In genomic region chrX:107672955-107673378, GRCh38 we compare ENCODE assay signal across 8 cellular contexts. TPM values are rescaled to one million over a fixed set of nuclear protein-coding genes. Genes with fewer than 3 reads are reported as not detected.
DNase-seq lines count a peak whose midpoint lies in the region; ATAC-seq and TF ChIP-seq lines count a peak whose summit lies in the region.

No MANE protein-coding gene starts in this region.

- ATAC-seq in HG03139 (IDR thresholded peaks at IDR 0.05; ENCODE audit: unreplicated experiment) (peak; percentile 31), natural killer cell (peak; percentile 60 to 77 (median 67)), HG02571 (IDR thresholded peaks at IDR 0.05; ENCODE audit: unreplicated experiment) (no peak)

- peak overlapping the region; percentile 90 to 99 for H3K27ac ChIP-seq in esophagus (ENCODE audit: low read depth in 2 of 2, low read length in 1 of 2)
- H3K27ac ChIP-seq in subcutaneous abdominal adipose tissue (ENCODE audit: low read depth, low read length), result peak overlapping the region; percentile 64

- H3K4me1 ChIP-seq in esophagus (ENCODE audit: control insufficient read depth in 2 of 2, insufficient read depth in 2 of 2, low read length in 1 of 2) (peaks cover 3 to 4% of the 10 kb centered on the region in 2 donors), subcutaneous abdominal adipose tissue (ENCODE audit: control insufficient read depth in 5 of 5, insufficient read depth in 5 of 5, low read length in 5 of 5) (peaks cover 8 to 48% (median 43%) of the 10 kb centered on the region in 5 donors)

- H3K4me3 Mint-ChIP-seq in natural killer cell, result peak overlapping the region; percentile 81

- DNase-seq in NOMO-1 treated with DMSO at 0.1 percent for 48 hours (lab: John Stamatoyannopoulos, UW; ENCODE audit: unreplicated experiment), result peak; percentile 49
- DNase-seq in activated T-cell treated with anti-CD3 and anti-CD28 coated beads for 48 hours (ENCODE audit: low read depth), result peak; percentile 53
- DNase-seq in natural killer cell, result peak; percentile 57

- H3K9me3 Mint-ChIP-seq in natural killer cell, result no peaks in the 10 kb centered on the region

- 0 to 8% methylated on average over 9 of the region's 9 CpGs for WGBS in esophagus, 2 donors

- H3K36me3 ChIP-seq in esophagus (ENCODE audit: control insufficient read depth in 2 of 2, insufficient read depth in 2 of 2, low read length in 1 of 2) (no peaks in the 10 kb centered on the region), subcutaneous abdominal adipose tissue (ENCODE audit: control insufficient read depth in 5 of 5, insufficient read depth in 5 of 5, low read length in 5 of 5) (no peaks in the 10 kb centered on the region)

- peak overlapping the region; percentile 90 to 95 for H3K27ac Mint-ChIP-seq in natural killer cell

- no peaks in the 10 kb centered on the region for H3K9me3 ChIP-seq in esophagus (ENCODE audit: control insufficient read depth in 2 of 2, insufficient read depth in 1 of 2, low read depth in 1 of 2, low read length in 1 of 2)
- no peaks in the 10 kb centered on the region for H3K9me3 ChIP-seq in subcutaneous abdominal adipose tissue (ENCODE audit: control insufficient read depth in 5 of 5, low read length in 5 of 5)

- H3K27me3 ChIP-seq in esophagus (ENCODE audit: control insufficient read depth in 1 of 2, insufficient read depth in 2 of 2, low read length in 2 of 2), result no peaks in the 10 kb centered on the region
- H3K27me3 ChIP-seq in subcutaneous abdominal adipose tissue (ENCODE audit: control insufficient read depth in 5 of 5, insufficient read depth in 4 of 5, low read length in 5 of 5), result peaks cover 0 to 9% (median 4%) of the 10 kb centered on the region in 5 donors

- H3K4me3 ChIP-seq in GM12875 (ENCODE audit: low read depth, low read length), result no peak overlapping the region
- no peak overlapping the region for H3K4me3 ChIP-seq in esophagus (ENCODE audit: low read depth in 1 of 2, low read length in 2 of 2)
- H3K4me3 ChIP-seq in subcutaneous abdominal adipose tissue (ENCODE audit: low read depth in 1 of 5, low read length in 5 of 5), result no peak overlapping the region

- no peak overlapping the region for H3K9ac ChIP-seq in subcutaneous abdominal adipose tissue (ENCODE audit: low read length in 5 of 5)

- no peaks in the 10 kb centered on the region for H3K36me3 Mint-ChIP-seq in natural killer cell

- H3K27me3 Mint-ChIP-seq in natural killer cell (ENCODE audit: low read depth in 2 of 2), result peaks cover 0 to 15% of the 10 kb centered on the region in 2 donors

- H3K4me1 Mint-ChIP-seq in natural killer cell, result peaks cover 29 to 38% of the 10 kb centered on the region in 2 donors

- TF ChIP-seq CTCF in GM12875 (IDR thresholded peaks at IDR 0.05; ENCODE audit: borderline replicate concordance, insufficient read depth, low read depth, low read length), result peak; percentile 77
- TF ChIP-seq CTCF in natural killer cell (IDR thresholded peaks at IDR 0.05), result peak; percentile 58

- intact Hi-C loops in natural killer cell (cut with micrococcal nuclease), result loop anchor here (1.0 kb wide), 3 partner anchors 38 to 69 kb away; no protein-coding TSS in a partner anchor

RNA-seq across cellular contexts. Expression of gene PRPS1, which starts 44.7 kb away (rescaled TPM):
- 10 to 100 TPM in 1 of 2 donors, 1 to 10 TPM in 1; 2.7 to 10.2 TPM for polyA plus RNA-seq in esophagus
- 10 to 100 TPM; 43.7 to 51.5 (median 49.3) TPM for total RNA-seq in natural killer cell
